20 cellular contexts compared by ENCODE assay signal in genomic region chr19:38513762-38514167, GRCh38.
DNase-seq lines count a peak whose midpoint lies in the region; ATAC-seq, FAIRE-seq and TF ChIP-seq lines count a peak whose summit lies in the region.
"Had no signal": no experiment of that assay in that cellular context is flagged by ENCODE, and none has a peak within 500 bp of the region (broad histone marks: within the 10 kb centered on the region; RNA-seq: fewer than 3 reads in every experiment).

No MANE protein-coding gene starts in this region.

- H3K27ac Mint-ChIP-seq in CD4-positive, alpha-beta memory T cell = peak overlapping the region in 2 of 7 donors; percentile 25 to 32
- H3K27ac Mint-ChIP-seq: CD8-positive, alpha-beta T cell had no signal

- H4K20me1 ChIP-seq in K562 (replicated peaks; ENCODE audit: control insufficient read depth, insufficient read depth, low read length) (no peaks in the 10 kb centered on the region), smooth muscle cell (ENCODE audit: low read depth) (no peaks in the 10 kb centered on the region)

- H3K4me3 Mint-ChIP-seq in CD4-positive, alpha-beta memory T cell = peak overlapping the region in 1 of 8 donors; percentile 20
- H3K4me3 Mint-ChIP-seq: CD8-positive, alpha-beta T cell had no signal

- CTCF ChIA-PET in A549 (lab: Yijun Ruan, JAX) (interaction anchor here (0.6 to 12.7 kb wide), 29 partner anchors 9 to 420 kb away, joined by 3 to 160 read pairs (median 4); partner anchors contain the start of genes CAPN12, CCER2, EIF3K and FAM98C), K562 (lab: Yijun Ruan, JAX; ENCODE audit: low intra/inter-chr PET ratio) (interaction anchor here (0.6 to 1.1 kb wide), 2 partner anchors 111 to 119 kb away, joined by 4 to 7 read pairs; partner anchors contain the start of gene FAM98C)
- CTCF ChIA-PET in CD4-positive, alpha-beta memory T cell (lab: Charles Lee; ENCODE audit: partially characterized antibody) = interaction anchor here (0.7 to 7.2 kb wide), 10 partner anchors 18 to 417 kb away, joined by 3 to 161 read pairs (median 7); partner anchors contain the start of genes ACTN4, FAM98C, MRPS12 and SARS2

- intact Hi-C loops in CD4-positive, alpha-beta memory T cell (cut with micrococcal nuclease) = loop anchor here (2.0 kb wide), 1 partner anchor 111 kb away; the partner anchor contains the start of gene FAM98C
- intact Hi-C loops in K562 (cut with micrococcal nuclease) = loop anchor here (2.0 to 10.0 kb wide), 3 partner anchors 31 to 421 kb away; partner anchors contain the start of genes MRPS12 and SARS2

- BruUV-seq in K562 (replicated peaks; lab: Mats Ljungman, UMichigan) = no TSS peak

- H3F3A ChIP-seq in smooth muscle cell (ENCODE audit: low read depth) = no peaks in the 10 kb centered on the region

- H3K36me3 ChIP-seq in CD4-positive, alpha-beta memory T cell (ENCODE audit: insufficient read depth, low read length) = no peaks in the 10 kb centered on the region
- H3K36me3 ChIP-seq in K562 (ENCODE audit: control insufficient read depth, insufficient read depth, low read length) (0 out of 3 replicates have a peak, but pooled peaks cover 4% of the 10 kb centered on the region), smooth muscle cell (ENCODE audit: low read depth) (no peaks in the 10 kb centered on the region)
- H3K36me3 ChIP-seq: prostate gland, SJSA1 had no signal

- TF ChIP-seq POLR2A in A549 (IDR thresholded peaks at IDR 0.05; ENCODE audit: low read length) (no peak), K562 (conservative IDR thresholded peaks at IDR 0.05) (no peak)

- H3K9me3 Mint-ChIP-seq in CD4-positive, alpha-beta memory T cell = no peaks in the 10 kb centered on the region
- H3K9me3 Mint-ChIP-seq: CD8-positive, alpha-beta T cell had no signal

- H3K27ac ChIP-seq in A549 (no peak overlapping the region), K562 (ENCODE audit: extremely low read depth, low read depth, low read length) (no peak overlapping the region), smooth muscle cell (ENCODE audit: low read depth) (no peak overlapping the region)
- no peak overlapping the region for H3K27ac ChIP-seq in CD4-positive, alpha-beta memory T cell (ENCODE audit: low read depth, low read length)
- H3K27ac ChIP-seq: prostate gland, SJSA1 had no signal

- peak; percentile 93 for FAIRE-seq in A549 (lab: Jason Lieb, UNC)
- FAIRE-seq in K562 (lab: Jason Lieb, UNC) = peak; percentile 48
- FAIRE-seq: kidney had no signal

- ATAC-seq in A549 = no peak
- no peak for ATAC-seq in K562
- ATAC-seq in GM21526 (IDR thresholded peaks at IDR 0.05; ENCODE audit: low FRiP score, unreplicated experiment) = no peak
- ATAC-seq: CD8-positive, alpha-beta T cell had no signal

- H3K4me3 ChIP-seq in A549 (no peak overlapping the region), K562 (no peak overlapping the region), smooth muscle cell (no peak overlapping the region)
- no peak overlapping the region for H3K4me3 ChIP-seq in CD4-positive, alpha-beta memory T cell (ENCODE audit: low read length in 2 of 2)
- H3K4me3 ChIP-seq: lung, prostate gland, SJSA1 had no signal

- no peak for TF ChIP-seq EP300 in A549 (IDR thresholded peaks at IDR 0.05)
- no peak for TF ChIP-seq EP300 in K562 (IDR thresholded peaks at IDR 0.05; ENCODE audit: low read length)

- H3K9ac ChIP-seq in K562 (ENCODE audit: insufficient read depth in 1 of 2, low read depth in 2 of 2, low read length in 2 of 2) = no peak overlapping the region
- no peak overlapping the region for H3K9ac ChIP-seq in smooth muscle cell (ENCODE audit: low read depth)

- H3K79me2 ChIP-seq in K562 (ENCODE audit: control insufficient read depth, insufficient read depth, low read length) (no peaks in the 10 kb centered on the region), smooth muscle cell (ENCODE audit: low read depth) (no peaks in the 10 kb centered on the region)

- H3K9me3 ChIP-seq in A549 = no peaks in the 10 kb centered on the region
- no peaks in the 10 kb centered on the region for H3K9me3 ChIP-seq in CD4-positive, alpha-beta memory T cell (ENCODE audit: control insufficient read depth in 1 of 2, low read length in 2 of 2)
- no peaks in the 10 kb centered on the region for H3K9me3 ChIP-seq in K562 (replicated peaks; ENCODE audit: control insufficient read depth, insufficient read depth, low read depth, low read length)
- H3K9me3 ChIP-seq in smooth muscle cell (replicated peaks; ENCODE audit: low read depth) = no peaks in the 10 kb centered on the region
- H3K9me3 ChIP-seq: prostate gland, SJSA1 had no signal

- peaks cover 8% of the 10 kb centered on the region; the same call in 2 of the 3 replicates for H3K4me1 ChIP-seq in A549
- H3K4me1 ChIP-seq in CD4-positive, alpha-beta memory T cell (ENCODE audit: insufficient read depth, low read length) = peaks cover 19% of the 10 kb centered on the region
- peaks cover 6 to 21% of the 10 kb centered on the region in 2 experiments; a peak in 4 of 5 replicates for H3K4me1 ChIP-seq in K562 (replicated peaks in 1 of 2; ENCODE audit: control insufficient read depth in 2 of 2, insufficient read depth in 2 of 2, low read length in 2 of 2)
- H3K4me1 ChIP-seq in smooth muscle cell (ENCODE audit: low read depth) = no peaks in the 10 kb centered on the region
- H3K4me1 ChIP-seq: prostate gland, SJSA1 had no signal

- no peaks in the 10 kb centered on the region for H3K27me3 ChIP-seq in CD4-positive, alpha-beta memory T cell (ENCODE audit: insufficient read depth, low read length)
- H3K27me3 ChIP-seq in K562 (ENCODE audit: control insufficient read depth in 2 of 2, insufficient read depth in 2 of 2, low read length in 2 of 2) (no peaks in the 10 kb centered on the region), smooth muscle cell (ENCODE audit: low read depth) (no peaks in the 10 kb centered on the region)

- TF ChIP-seq RAD21 in A549 (conservative IDR thresholded peaks at IDR 0.05 in 1 of 2, IDR thresholded peaks at IDR 0.05 in 1 of 2) (no peak), K562 (CRISPR knock-in tag; conservative IDR thresholded peaks at IDR 0.05 in 1 of 2, IDR thresholded peaks at IDR 0.05 in 1 of 2) (no peak)

- TF ChIP-seq CTCF in A549 (IDR thresholded peaks at IDR 0.05) (no peak), K562 (IDR thresholded peaks at IDR 0.05 in 2 of 3, conservative IDR thresholded peaks at IDR 0.05 in 1 of 3; ENCODE audit: insufficient read depth in 2 of 3, low read depth in 1 of 3, low read length in 3 of 3) (no peak), smooth muscle cell (IDR thresholded peaks at IDR 0.05; ENCODE audit: borderline replicate concordance, insufficient read depth, poor library complexity, severe bottlenecking) (no peak)

- POLR2A ChIA-PET in A549 (lab: Yijun Ruan, JAX) (interaction anchor here (0.7 to 1.0 kb wide), 4 partner anchors 105 to 417 kb away, joined by 3 read pairs; partner anchors contain the start of gene MRPS12), K562 (lab: Yijun Ruan, JAX) (interaction anchor here (0.7 to 1.0 kb wide), 2 partner anchors 109 to 481 kb away, joined by 3 read pairs; no protein-coding TSS in a partner anchor)
- POLR2A ChIA-PET in CD4-positive, alpha-beta memory T cell (lab: Charles Lee; ENCODE audit: partially characterized antibody) = interaction anchor here (0.6 to 1.4 kb wide), 4 partner anchors 25 to 573 kb away, joined by 3 to 4 read pairs (median 4); no protein-coding TSS in a partner anchor

- in situ Hi-C loops in SK-MEL-5 (cut with HindIII; ENCODE audit: low pct_unique_long_range_greater_than_20kb, low sequenced_read_pairs) (no loop called here), K562 (cut with MboI) (no loop called here)

- H3K4me1 Mint-ChIP-seq in CD4-positive, alpha-beta memory T cell = peaks cover 9 to 22% (median 16%) of the 10 kb centered on the region in 4 donors

- no peaks in the 10 kb centered on the region for H3K9me1 ChIP-seq in K562 (ENCODE audit: control insufficient read depth, insufficient read depth, low read length)

- H3K4me2 ChIP-seq in A549 = no peak overlapping the region
- H3K4me2 ChIP-seq in K562 (ENCODE audit: insufficient read depth, low read length) = no peak overlapping the region
- no peak overlapping the region for H3K4me2 ChIP-seq in smooth muscle cell

- H2AFZ ChIP-seq in K562 (ENCODE audit: low read depth, low read length) (no peak overlapping the region), smooth muscle cell (ENCODE audit: low read depth) (no peak overlapping the region)

- WGBS in A549 (ENCODE audit: missing lambda C conversion rate) = 43% methylated on average over 3 of the region's 3 CpGs
- WGBS in K562 (ENCODE audit: insufficient coverage, low coverage, missing lambda C conversion rate) = 45% methylated on average over 3 of the region's 3 CpGs
- 83% methylated on average over 3 of the region's 3 CpGs for WGBS in smooth muscle cell (ENCODE audit: low lambda C conversion rate)

- H3K36me3 Mint-ChIP-seq in CD4-positive, alpha-beta memory T cell = no peaks in the 10 kb centered on the region
- H3K36me3 Mint-ChIP-seq: CD8-positive, alpha-beta T cell had no signal

- peaks cover 0 to 2% of the 10 kb centered on the region in 2 donors for H3K27me3 Mint-ChIP-seq in CD4-positive, alpha-beta memory T cell

- DNase-seq in A549 (ENCODE audit: low read depth in 1 of 2, low spot score in 1 of 2) = no peak
- DNase-seq in CD4-positive, alpha-beta memory T cell = peak in 4 of 5 donors; percentile 25 to 47 (median 30)
- DNase-seq in SK-MEL-5 (ENCODE audit: low read depth, low spot score) = peak; percentile 9
- no peak for DNase-seq in K562 (ENCODE audit: extremely low read depth in 1 of 4, low spot score in 3 of 4)
- no peak for DNase-seq in NCI-H774 (lab: John Stamatoyannopoulos, UW)
- DNase-seq in smooth muscle cell (lab: John Stamatoyannopoulos, UW; ENCODE audit: unreplicated experiment) = no peak
- DNase-seq: activated effector memory CD4-positive, alpha-beta T cell treated with Interleukin-2 at 50 U/mL for 16 hours; amygdala; CD8-positive, alpha-beta T cell; cortex of kidney; kidney; NCI-H1092 treated with DMSO at 0.1 percent for 48 hours; NCI-H2029; NCI-H446 treated with DMSO at 0.1 percent for 48 hours; stimulated activated CD4-positive, alpha-beta T cell treated with anti-CD3 and anti-CD28 coated beads, Interleukin-1b, Interleukin-23, amount 100 ng/mL, for 48 hours; T-helper 9 cell had no signal

TF ChIP-seq in A549, 52 proteins besides CTCF, POLR2A, EP300 and RAD21 (continues in another document):
- TF ChIP-seq FOSB (CRISPR knock-in tag; IDR thresholded peaks at IDR 0.05) (no peak), KDM1A (IDR thresholded peaks at IDR 0.05; ENCODE audit: low read depth) (no peak), BHLHE40 (IDR thresholded peaks at IDR 0.05; ENCODE audit: low read depth, low read length) (no peak), RARB (CRISPR knock-in tag; IDR thresholded peaks at IDR 0.05) (no peak), RNF2 (IDR thresholded peaks at IDR 0.05; ENCODE audit: borderline replicate concordance, low read depth) (no peak), JUNB (IDR thresholded peaks at IDR 0.05) (no peak)

TF ChIP-seq in K562, 482 proteins besides CTCF, POLR2A, EP300 and RAD21 (continues in another document):
- no peak for TF ChIP-seq MEIS2 (IDR thresholded peaks at IDR 0.05; ENCODE audit: partially characterized antibody)
- no peak for TF ChIP-seq RBM25 (IDR thresholded peaks at IDR 0.05; ENCODE audit: low read depth, low read length, severe bottlenecking)
- no peak for TF ChIP-seq NR4A1 (CRISPR knock-in tag; IDR thresholded peaks at IDR 0.05)
- TF ChIP-seq NR4A1 (tag; IDR thresholded peaks at IDR 0.05) = no peak
- no peak for TF ChIP-seq KAT7 (CRISPR knock-in tag; IDR thresholded peaks at IDR 0.05; ENCODE audit: borderline replicate concordance)

Comparison
In these comparisons a context has a peak if more than half of its experiments do, and no peak if none do; other contexts are left out.
1. DNase-seq: peak in CD4-positive, alpha-beta memory T cell (4 of 5) and SK-MEL-5 (single experiment); none in A549 (0 of 2), K562 (0 of 4), NCI-H774 (single experiment) and smooth muscle cell (single experiment).